16 cellular contexts compared by ENCODE assay signal in genomic region chr6:107059606-107060005, GRCh38. TPM values are rescaled to one million over a fixed set of nuclear protein-coding genes. Genes with fewer than 3 reads are reported as not detected.
A peak's percentile ranks its signal among the peaks of the same experiment; 100 is the strongest.
DNase-seq lines count a peak whose midpoint lies in the region; ATAC-seq, FAIRE-seq and TF ChIP-seq lines count a peak whose summit lies in the region.
"Had no signal": no experiment of that assay in that cellular context is flagged by ENCODE, and none has a peak within 500 bp of the region (broad histone marks: within the 10 kb centered on the region; RNA-seq: fewer than 3 reads in every experiment).

No MANE protein-coding gene starts in this region.

- TF ChIP-seq CTCF in WTC11 (IDR thresholded peaks at IDR 0.05) (no peak), D721Med (IDR thresholded peaks at IDR 0.05; ENCODE audit: insufficient read depth, missing control alignments) (no peak)

- no peaks in the 10 kb centered on the region for H3K27me3 ChIP-seq in iPS-15b (ENCODE audit: control insufficient read depth, insufficient read depth, low read length)

- no peak overlapping the region for H3K4me3 ChIP-seq in iPS-15b (ENCODE audit: low read depth, low read length)

- H3K4me3 Mint-ChIP-seq in WTC11: no peak overlapping the region
- H3K4me3 Mint-ChIP-seq: CD14-positive monocyte; CD8-positive, alpha-beta memory T cell; HFFc6 had no signal

- peaks cover 38% of the 10 kb centered on the region for H3K4me1 Mint-ChIP-seq in WTC11

- H3K36me3 ChIP-seq in iPS-15b (ENCODE audit: control insufficient read depth, insufficient read depth, low read length): no peaks in the 10 kb centered on the region

- DNase-seq in Right ventricle myocardium inferior (ENCODE audit: missing footprints): no peak
- DNase-seq in left cardiac atrium: no peak
- no peak for DNase-seq in WTC11 (ENCODE audit: low spot score)
- DNase-seq in D721Med (ENCODE audit: insufficient read length, low spot score): no peak
- no peak for DNase-seq in SKM-1 (lab: John Stamatoyannopoulos, UW; ENCODE audit: unreplicated experiment)
- DNase-seq: Caco-2; CD8-positive, alpha-beta memory T cell; DMS53; GOT3; HCEC 1CT; KG1 had no signal

- CTCF ChIA-PET in WTC11 (lab: Charles Lee): interaction anchor here (1.5 kb wide), 1 partner anchor 25 kb away, joined by 4 read pairs; no protein-coding TSS in a partner anchor

- POLR2A ChIA-PET in WTC11 (lab: Charles Lee): interaction anchor here (0.6 to 0.7 kb wide), 4 partner anchors 38 to 1119 kb away, joined by 3 to 4 read pairs (median 4); no protein-coding TSS in a partner anchor

- intact Hi-C loops in Right ventricle myocardium inferior (cut with DNase I) (no loop called here), left cardiac atrium (cut with DNase I) (no loop called here)

- peak overlapping the region; percentile 24 for H3K9ac ChIP-seq in iPS-15b (ENCODE audit: low read depth, low read length)

- peak overlapping the region; percentile 32; the same call in 1 of the 2 replicates for H3K27ac Mint-ChIP-seq in WTC11
- H3K27ac Mint-ChIP-seq: CD8-positive, alpha-beta memory T cell had no signal

- H3K4me1 ChIP-seq in iPS-15b (ENCODE audit: control insufficient read depth, insufficient read depth, low read length): peaks cover 15% of the 10 kb centered on the region
- H3K4me1 ChIP-seq: Caco-2 had no signal

- no peaks in the 10 kb centered on the region for H3K9me3 ChIP-seq in iPS-15b (ENCODE audit: control insufficient read depth, insufficient read depth, low read length)
- H3K9me3 ChIP-seq: Caco-2 had no signal

- H3K27me3 Mint-ChIP-seq in WTC11 (ENCODE audit: low read depth): no peaks in the 10 kb centered on the region
- H3K27me3 Mint-ChIP-seq: CD8-positive, alpha-beta memory T cell had no signal

- ATAC-seq in Right ventricle myocardium inferior: peak; percentile 23
- ATAC-seq in left cardiac atrium: no peak
- no peak for ATAC-seq in WTC11
- no peak for ATAC-seq in GM21381 (IDR thresholded peaks at IDR 0.05; ENCODE audit: unreplicated experiment)
- no peak for ATAC-seq in HG03571 (IDR thresholded peaks at IDR 0.05; ENCODE audit: unreplicated experiment)

- H3K9me3 Mint-ChIP-seq in WTC11: no peaks in the 10 kb centered on the region
- H3K9me3 Mint-ChIP-seq: CD8-positive, alpha-beta memory T cell; HFFc6 had no signal

- H3K36me3 Mint-ChIP-seq in WTC11: 0 out of 2 replicates have a peak, but pooled peaks cover 4% of the 10 kb centered on the region
- H3K36me3 Mint-ChIP-seq: CD14-positive monocyte; CD8-positive, alpha-beta memory T cell had no signal

- no peak for FAIRE-seq in D721Med (lab: Jason Lieb, UNC)

TF ChIP-seq in WTC11, 78 proteins besides CTCF, POLR2A, EP300 and RAD21:
- TF ChIP-seq CREM (CRISPR knock-in tag; IDR thresholded peaks at IDR 0.05) (no peak), ZNF416 (CRISPR knock-in tag; IDR thresholded peaks at IDR 0.05) (no peak), FOXP1 (CRISPR knock-in tag; IDR thresholded peaks at IDR 0.05; ENCODE audit: borderline replicate concordance) (no peak), ZBTB21 (CRISPR knock-in tag; IDR thresholded peaks at IDR 0.05; ENCODE audit: borderline replicate concordance) (no peak)
- TF ChIP-seq, protein P1, sequence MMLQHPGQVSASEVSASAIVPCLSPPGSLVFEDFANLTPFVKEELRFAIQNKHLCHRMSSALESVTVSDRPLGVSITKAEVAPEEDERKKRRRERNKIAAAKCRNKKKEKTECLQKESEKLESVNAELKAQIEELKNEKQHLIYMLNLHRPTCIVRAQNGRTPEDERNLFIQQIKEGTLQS (CRISPR knock-in tag; conservative IDR thresholded peaks at IDR 0.05): no peak
TF ChIP-seq in WTC11: peak in this region for 0.

RNA-seq across cellular contexts. Expression of gene MTRES1, which starts 31.6 kb away (rescaled TPM):
- 36.5 TPM for total RNA-seq in Right ventricle myocardium inferior
- total RNA-seq in left cardiac atrium: 10 to 100 TPM; 21.7 to 29.6 TPM
- 17.2 to 21.0 TPM (median 20.7 TPM) in 3 replicates for total RNA-seq in WTC11 (2021)

RNA-seq across cellular contexts. Expression of gene BEND3, which starts 55.7 kb away (rescaled TPM):
- total RNA-seq in Right ventricle myocardium inferior: 1.6 TPM
- 1 to 10 TPM; 1.1 to 2.0 TPM for total RNA-seq in left cardiac atrium
- 25.4 to 33.8 TPM (median 33.3 TPM) in 3 replicates for total RNA-seq in WTC11 (2021)
